In genomic region chr19:345320-345879, GRCh38 we compare ENCODE assay signal across 1 cellular context.
TF ChIP-seq lines count a peak whose summit lies in the region.

No MANE protein-coding gene starts in this region.

TF ChIP-seq in HCT116, 20 proteins besides CTCF, POLR2A, EP300 and RAD21 (continued from another document):
- TF ChIP-seq, protein P1, sequence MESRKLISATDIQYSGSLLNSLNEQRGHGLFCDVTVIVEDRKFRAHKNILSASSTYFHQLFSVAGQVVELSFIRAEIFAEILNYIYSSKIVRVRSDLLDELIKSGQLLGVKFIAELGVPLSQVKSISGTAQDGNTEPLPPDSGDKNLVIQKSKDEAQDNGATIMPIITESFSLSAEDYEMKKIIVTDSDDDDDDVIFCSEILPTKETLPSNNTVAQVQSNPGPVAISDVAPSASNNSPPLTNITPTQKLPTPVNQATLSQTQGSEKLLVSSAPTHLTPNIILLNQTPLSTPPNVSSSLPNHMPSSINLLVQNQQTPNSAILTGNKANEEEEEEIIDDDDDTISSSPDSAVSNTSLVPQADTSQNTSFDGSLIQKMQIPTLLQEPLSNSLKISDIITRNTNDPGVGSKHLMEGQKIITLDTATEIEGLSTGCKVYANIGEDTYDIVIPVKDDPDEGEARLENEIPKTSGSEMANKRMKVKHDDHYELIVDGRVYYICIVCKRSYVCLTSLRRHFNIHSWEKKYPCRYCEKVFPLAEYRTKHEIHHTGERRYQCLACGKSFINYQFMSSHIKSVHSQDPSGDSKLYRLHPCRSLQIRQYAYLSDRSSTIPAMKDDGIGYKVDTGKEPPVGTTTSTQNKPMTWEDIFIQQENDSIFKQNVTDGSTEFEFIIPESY (IDR thresholded peaks at IDR 0.05; ENCODE audit: extremely low read depth, insufficient replicate concordance, low read length): no peak
